1 cellular context compared by ENCODE assay signal in the genomic region with DNA sequence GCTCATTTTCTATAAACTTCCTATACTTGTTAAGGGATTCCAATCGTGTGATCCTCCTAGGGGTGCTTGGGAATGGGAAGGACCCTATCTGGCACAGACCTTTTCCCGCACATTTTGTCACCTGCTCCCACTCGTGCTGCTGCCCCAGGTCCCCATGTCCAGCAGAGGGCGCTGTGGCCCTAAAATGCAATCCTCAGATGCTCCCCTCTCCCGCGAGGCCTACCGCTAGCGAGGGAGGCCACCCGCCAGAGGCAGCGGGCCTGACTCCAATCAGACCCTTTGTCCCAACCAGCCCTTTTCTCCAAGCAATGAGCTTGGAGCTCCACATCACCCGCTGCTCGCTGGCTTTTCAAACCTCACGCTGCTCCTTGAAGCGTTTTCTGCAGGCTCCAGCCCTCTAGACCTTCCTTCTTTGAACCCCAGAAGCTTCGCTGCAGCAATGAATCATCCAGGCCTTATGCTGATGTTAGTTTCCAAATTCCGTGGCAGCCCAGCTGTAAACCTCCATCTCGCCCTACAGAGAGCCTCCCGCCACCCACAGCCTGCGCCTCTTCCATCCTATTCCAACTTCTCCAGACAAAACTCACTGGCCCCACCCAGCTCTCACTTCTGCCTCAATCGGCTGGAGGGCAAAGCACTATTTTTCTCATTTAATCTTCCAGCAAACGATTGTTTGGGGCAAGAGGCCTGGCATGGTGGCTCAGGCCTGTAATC.
TF ChIP-seq lines count a peak whose summit lies in the region.

No MANE protein-coding gene starts in this region.

TF ChIP-seq in HepG2, 621 proteins besides CTCF, POLR2A, EP300 and RAD21 (continued from another document):
- TF ChIP-seq, protein P1, sequence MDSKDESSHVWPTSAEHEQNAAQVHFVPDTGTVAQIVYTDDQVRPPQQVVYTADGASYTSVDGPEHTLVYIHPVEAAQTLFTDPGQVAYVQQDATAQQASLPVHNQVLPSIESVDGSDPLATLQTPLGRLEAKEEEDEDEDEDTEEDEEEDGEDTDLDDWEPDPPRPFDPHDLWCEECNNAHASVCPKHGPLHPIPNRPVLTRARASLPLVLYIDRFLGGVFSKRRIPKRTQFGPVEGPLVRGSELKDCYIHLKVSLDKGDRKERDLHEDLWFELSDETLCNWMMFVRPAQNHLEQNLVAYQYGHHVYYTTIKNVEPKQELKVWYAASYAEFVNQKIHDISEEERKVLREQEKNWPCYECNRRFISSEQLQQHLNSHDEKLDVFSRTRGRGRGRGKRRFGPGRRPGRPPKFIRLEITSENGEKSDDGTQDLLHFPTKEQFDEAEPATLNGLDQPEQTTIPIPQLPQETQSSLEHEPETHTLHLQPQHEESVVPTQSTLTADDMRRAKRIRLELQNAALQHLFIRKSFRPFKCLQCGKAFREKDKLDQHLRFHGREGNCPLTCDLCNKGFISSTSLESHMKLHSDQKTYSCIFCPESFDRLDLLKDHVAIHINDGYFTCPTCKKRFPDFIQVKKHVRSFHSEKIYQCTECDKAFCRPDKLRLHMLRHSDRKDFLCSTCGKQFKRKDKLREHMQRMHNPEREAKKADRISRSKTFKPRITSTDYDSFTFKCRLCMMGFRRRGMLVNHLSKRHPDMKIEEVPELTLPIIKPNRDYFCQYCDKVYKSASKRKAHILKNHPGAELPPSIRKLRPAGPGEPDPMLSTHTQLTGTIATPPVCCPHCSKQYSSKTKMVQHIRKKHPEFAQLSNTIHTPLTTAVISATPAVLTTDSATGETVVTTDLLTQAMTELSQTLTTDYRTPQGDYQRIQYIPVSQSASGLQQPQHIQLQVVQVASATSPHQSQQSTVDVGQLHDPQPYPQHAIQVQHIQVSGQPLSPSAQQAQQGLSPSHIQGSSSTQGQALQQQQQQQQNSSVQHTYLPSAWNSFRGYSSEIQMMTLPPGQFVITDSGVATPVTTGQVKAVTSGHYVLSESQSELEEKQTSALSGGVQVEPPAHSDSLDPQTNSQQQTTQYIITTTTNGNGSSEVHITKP (CRISPR knock-in tag; IDR thresholded peaks at IDR 0.05; ENCODE audit: low read depth) = no peak
- no peak for TF ChIP-seq MEIS2 (CRISPR knock-in tag; IDR thresholded peaks at IDR 0.05)
- TF ChIP-seq KDM4B (CRISPR knock-in tag; IDR thresholded peaks at IDR 0.05) = no peak
- TF ChIP-seq ZSCAN9 (CRISPR knock-in tag; IDR thresholded peaks at IDR 0.05; ENCODE audit: borderline replicate concordance) = peak; percentile 59; the same call in 1 of the 2 replicates
- no peak for TF ChIP-seq PAX8 (CRISPR knock-in tag; IDR thresholded peaks at IDR 0.05; ENCODE audit: borderline replicate concordance)
- TF ChIP-seq MIER3 (CRISPR knock-in tag; IDR thresholded peaks at IDR 0.05; ENCODE audit: borderline replicate concordance) = peak; percentile 36; the same call in 1 of the 2 replicates
- peak; percentile 51; the same call in 1 of the 2 replicates for TF ChIP-seq ZNF558 (CRISPR knock-in tag; IDR thresholded peaks at IDR 0.05; ENCODE audit: borderline replicate concordance)
- peak; percentile 45; the same call in 1 of the 2 replicates for TF ChIP-seq GLI4 (CRISPR knock-in tag; IDR thresholded peaks at IDR 0.05; ENCODE audit: borderline replicate concordance)
- TF ChIP-seq ZNF121 (CRISPR knock-in tag; IDR thresholded peaks at IDR 0.05) = no peak
- TF ChIP-seq ZNF660 (CRISPR knock-in tag; IDR thresholded peaks at IDR 0.05; ENCODE audit: borderline replicate concordance, low read depth) = no peak
- peak; percentile 78; the same call in 1 of the 2 replicates for TF ChIP-seq ZNF619 (CRISPR knock-in tag; IDR thresholded peaks at IDR 0.05)
